Comparison of ENCODE assay signal across 2 cellular contexts in the genomic region with DNA sequence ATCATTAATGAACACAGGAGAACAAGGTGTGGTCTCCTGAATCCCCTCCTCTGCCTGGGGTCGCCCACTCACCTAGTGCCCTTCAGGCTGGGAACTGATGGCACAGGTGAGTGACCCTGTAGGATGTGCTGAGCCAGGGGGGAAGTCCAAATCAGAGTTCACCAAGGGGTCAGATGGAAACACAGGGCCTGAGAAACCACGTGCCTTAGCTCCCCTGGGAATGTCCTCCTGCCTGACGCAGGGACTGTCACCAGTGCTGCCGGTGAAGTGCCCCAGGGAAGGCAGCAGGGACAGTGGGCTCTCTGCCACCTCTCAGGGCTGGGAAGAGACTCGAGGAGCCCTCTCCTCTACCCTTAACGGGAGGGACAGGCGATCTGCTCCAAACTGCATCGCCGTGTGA.
TF ChIP-seq lines count a peak whose summit lies in the region.

No MANE protein-coding gene starts in this region.

TF ChIP-seq in liver, 16 proteins besides CTCF, POLR2A, EP300 and RAD21:
- TF ChIP-seq EGR1 (IDR thresholded peaks at IDR 0.05; ENCODE audit: low read depth in 2 of 2) (peak; percentile 19 to 57), HNF4A (conservative IDR thresholded peaks at IDR 0.05) (peak; percentile 91 to 92), NR2F2 (IDR thresholded peaks at IDR 0.05) (peak; percentile 44), GABPA (IDR thresholded peaks at IDR 0.05 in 1 of 2, conservative IDR thresholded peaks at IDR 0.05 in 1 of 2) (no peak), ATF3 (IDR thresholded peaks at IDR 0.05) (no peak), MAX (IDR thresholded peaks at IDR 0.05) (no peak), JUND (IDR thresholded peaks at IDR 0.05) (peak in 1 of 2 donors; percentile 43), TAF1 (conservative IDR thresholded peaks at IDR 0.05) (peak; percentile 88), ZBTB33 (IDR thresholded peaks at IDR 0.05) (no peak), HNF4G (IDR thresholded peaks at IDR 0.05) (peak; percentile 80), YY1 (IDR thresholded peaks at IDR 0.05) (peak; percentile 81), FOXA1 (IDR thresholded peaks at IDR 0.05) (peak; percentile 53), SP1 (IDR thresholded peaks at IDR 0.05) (peak; percentile 89), FOXA2 (IDR thresholded peaks at IDR 0.05) (no peak), RXRA (IDR thresholded peaks at IDR 0.05) (peak; percentile 99)
- TF ChIP-seq, protein P1, sequence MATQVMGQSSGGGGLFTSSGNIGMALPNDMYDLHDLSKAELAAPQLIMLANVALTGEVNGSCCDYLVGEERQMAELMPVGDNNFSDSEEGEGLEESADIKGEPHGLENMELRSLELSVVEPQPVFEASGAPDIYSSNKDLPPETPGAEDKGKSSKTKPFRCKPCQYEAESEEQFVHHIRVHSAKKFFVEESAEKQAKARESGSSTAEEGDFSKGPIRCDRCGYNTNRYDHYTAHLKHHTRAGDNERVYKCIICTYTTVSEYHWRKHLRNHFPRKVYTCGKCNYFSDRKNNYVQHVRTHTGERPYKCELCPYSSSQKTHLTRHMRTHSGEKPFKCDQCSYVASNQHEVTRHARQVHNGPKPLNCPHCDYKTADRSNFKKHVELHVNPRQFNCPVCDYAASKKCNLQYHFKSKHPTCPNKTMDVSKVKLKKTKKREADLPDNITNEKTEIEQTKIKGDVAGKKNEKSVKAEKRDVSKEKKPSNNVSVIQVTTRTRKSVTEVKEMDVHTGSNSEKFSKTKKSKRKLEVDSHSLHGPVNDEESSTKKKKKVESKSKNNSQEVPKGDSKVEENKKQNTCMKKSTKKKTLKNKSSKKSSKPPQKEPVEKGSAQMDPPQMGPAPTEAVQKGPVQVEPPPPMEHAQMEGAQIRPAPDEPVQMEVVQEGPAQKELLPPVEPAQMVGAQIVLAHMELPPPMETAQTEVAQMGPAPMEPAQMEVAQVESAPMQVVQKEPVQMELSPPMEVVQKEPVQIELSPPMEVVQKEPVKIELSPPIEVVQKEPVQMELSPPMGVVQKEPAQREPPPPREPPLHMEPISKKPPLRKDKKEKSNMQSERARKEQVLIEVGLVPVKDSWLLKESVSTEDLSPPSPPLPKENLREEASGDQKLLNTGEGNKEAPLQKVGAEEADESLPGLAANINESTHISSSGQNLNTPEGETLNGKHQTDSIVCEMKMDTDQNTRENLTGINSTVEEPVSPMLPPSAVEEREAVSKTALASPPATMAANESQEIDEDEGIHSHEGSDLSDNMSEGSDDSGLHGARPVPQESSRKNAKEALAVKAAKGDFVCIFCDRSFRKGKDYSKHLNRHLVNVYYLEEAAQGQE (IDR thresholded peaks at IDR 0.05) = peak; percentile 75

TF ChIP-seq in HepG2, 621 proteins besides CTCF, POLR2A, EP300 and RAD21:
- TF ChIP-seq KLF13 (CRISPR knock-in tag; IDR thresholded peaks at IDR 0.05) (no peak), ZNF619 (CRISPR knock-in tag; IDR thresholded peaks at IDR 0.05) (no peak), ZNF777 (CRISPR knock-in tag; IDR thresholded peaks at IDR 0.05) (no peak), EZH2 (conservative IDR thresholded peaks at IDR 0.05; ENCODE audit: low read depth, low read length) (no peak), ZNF547 (CRISPR knock-in tag; IDR thresholded peaks at IDR 0.05) (no peak), GATA4 (IDR thresholded peaks at IDR 0.05; ENCODE audit: borderline replicate concordance, low read depth) (no peak), ZNF30 (CRISPR knock-in tag; IDR thresholded peaks at IDR 0.05) (no peak), CHCHD3 (CRISPR knock-in tag; IDR thresholded peaks at IDR 0.05) (no peak), LRRFIP1 (CRISPR knock-in tag; conservative IDR thresholded peaks at IDR 0.05) (no peak), ZIK1 (CRISPR knock-in tag; IDR thresholded peaks at IDR 0.05; ENCODE audit: borderline replicate concordance, low read depth) (no peak), HDAC1 (CRISPR knock-in tag; IDR thresholded peaks at IDR 0.05) (no peak), MIXL1 (CRISPR knock-in tag; IDR thresholded peaks at IDR 0.05) (no peak), ZNF773 (CRISPR knock-in tag; IDR thresholded peaks at IDR 0.05; ENCODE audit: borderline replicate concordance) (no peak), ZNF768 (CRISPR knock-in tag; IDR thresholded peaks at IDR 0.05) (no peak)
- TF ChIP-seq, protein P2, sequence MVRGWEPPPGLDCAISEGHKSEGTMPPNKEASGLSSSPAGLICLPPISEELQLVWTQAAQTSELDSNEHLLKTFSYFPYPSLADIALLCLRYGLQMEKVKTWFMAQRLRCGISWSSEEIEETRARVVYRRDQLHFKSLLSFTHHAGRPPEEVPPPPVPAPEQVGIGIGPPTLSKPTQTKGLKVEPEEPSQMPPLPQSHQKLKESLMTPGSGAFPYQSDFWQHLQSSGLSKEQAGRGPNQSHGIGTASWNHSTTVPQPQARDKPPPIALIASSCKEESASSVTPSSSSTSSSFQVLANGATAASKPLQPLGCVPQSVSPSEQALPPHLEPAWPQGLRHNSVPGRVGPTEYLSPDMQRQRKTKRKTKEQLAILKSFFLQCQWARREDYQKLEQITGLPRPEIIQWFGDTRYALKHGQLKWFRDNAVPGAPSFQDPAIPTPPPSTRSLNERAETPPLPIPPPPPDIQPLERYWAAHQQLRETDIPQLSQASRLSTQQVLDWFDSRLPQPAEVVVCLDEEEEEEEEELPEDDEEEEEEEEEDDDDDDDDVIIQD (CRISPR knock-in tag; IDR thresholded peaks at IDR 0.05; ENCODE audit: low read depth) = no peak
- TF ChIP-seq, protein P3, sequence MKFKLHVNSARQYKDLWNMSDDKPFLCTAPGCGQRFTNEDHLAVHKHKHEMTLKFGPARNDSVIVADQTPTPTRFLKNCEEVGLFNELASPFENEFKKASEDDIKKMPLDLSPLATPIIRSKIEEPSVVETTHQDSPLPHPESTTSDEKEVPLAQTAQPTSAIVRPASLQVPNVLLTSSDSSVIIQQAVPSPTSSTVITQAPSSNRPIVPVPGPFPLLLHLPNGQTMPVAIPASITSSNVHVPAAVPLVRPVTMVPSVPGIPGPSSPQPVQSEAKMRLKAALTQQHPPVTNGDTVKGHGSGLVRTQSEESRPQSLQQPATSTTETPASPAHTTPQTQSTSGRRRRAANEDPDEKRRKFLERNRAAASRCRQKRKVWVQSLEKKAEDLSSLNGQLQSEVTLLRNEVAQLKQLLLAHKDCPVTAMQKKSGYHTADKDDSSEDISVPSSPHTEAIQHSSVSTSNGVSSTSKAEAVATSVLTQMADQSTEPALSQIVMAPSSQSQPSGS (CRISPR knock-in tag; IDR thresholded peaks at IDR 0.05) = no peak
TF ChIP-seq in HepG2: peak in this region for 0.
